In the genomic region with DNA sequence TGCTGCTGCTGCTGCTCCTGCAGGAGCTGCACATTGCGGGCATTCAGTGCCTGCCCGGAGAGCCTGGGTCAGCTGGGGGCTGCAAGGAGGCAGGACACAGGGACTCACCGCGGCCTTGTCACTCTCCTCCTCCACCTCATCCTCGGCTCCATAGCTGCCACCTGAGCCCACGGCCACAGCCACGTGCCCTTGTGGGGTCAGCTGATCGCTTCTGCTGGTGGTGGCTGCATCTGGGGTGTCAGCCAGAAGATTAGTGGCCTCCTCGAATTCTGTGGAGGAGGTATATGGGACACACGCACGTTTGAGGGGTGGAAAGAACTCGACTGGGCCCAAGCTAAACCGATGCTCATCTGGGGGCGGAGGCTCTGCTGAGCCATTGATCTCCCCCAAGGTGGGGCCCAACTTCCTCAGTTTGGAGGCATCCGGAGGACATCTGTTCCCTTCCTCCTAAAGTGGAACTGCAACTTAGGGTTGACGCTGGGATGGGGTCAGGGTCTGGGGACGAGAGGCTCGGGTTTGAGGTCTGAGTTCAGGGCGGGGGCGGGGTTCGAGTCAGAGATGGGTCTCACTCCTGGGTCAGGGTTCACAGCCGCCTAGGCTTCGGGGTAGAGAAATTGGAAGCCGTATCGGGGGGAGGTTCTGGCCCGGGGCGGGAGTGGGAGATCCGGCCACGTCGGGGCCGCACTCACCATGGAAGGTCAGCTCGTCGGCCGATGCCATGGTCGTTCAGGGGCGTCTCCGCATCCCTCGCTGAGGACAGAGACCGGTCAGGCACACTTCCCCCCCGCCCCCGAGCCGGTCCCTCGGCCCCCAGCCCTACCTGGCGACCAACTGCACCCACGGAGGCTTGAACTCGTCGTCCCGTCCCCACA, we compare ENCODE assay signal across 8 cellular contexts. TPM values are rescaled to one million over a fixed set of nuclear protein-coding genes. Genes with fewer than 3 reads are reported as not detected.
A peak's percentile ranks its signal among the peaks of the same experiment; 100 is the strongest.
DNase-seq lines count a peak whose midpoint lies in the region; ATAC-seq and TF ChIP-seq lines count a peak whose summit lies in the region.

No MANE protein-coding gene starts in this region.

- POLR2A ChIA-PET in AG04450 (lab: Yijun Ruan, JAX), result interaction anchor here (0.6 kb wide), 2 partner anchors 13 to 110 kb away, joined by 3 read pairs; no protein-coding TSS in a partner anchor

- H3K36me3 ChIP-seq in SJSA1, result peaks cover 69% of the 10 kb centered on the region
- peaks cover 25% of the 10 kb centered on the region for H3K36me3 ChIP-seq in neuron (ENCODE audit: insufficient read depth, low read length)

- DNase-seq in AG04450 (ENCODE audit: low read depth, low spot score), result no peak
- DNase-seq in SJSA1 (ENCODE audit: low read depth in 1 of 2, low spot score in 2 of 2), result no peak
- DNase-seq in epithelial cell of proximal tubule (ENCODE audit: low read depth), result no peak
- no peak for DNase-seq in NCI-H446 (lab: John Stamatoyannopoulos, UW)
- no peak for DNase-seq in left lobe of liver (ENCODE audit: low spot score)

- CTCF ChIA-PET in AG04450 (lab: Charles Lee), result no interaction called here

- TF ChIP-seq CTCF in AG04450 (IDR thresholded peaks at IDR 0.05; ENCODE audit: low read depth, low read length), result no peak
- TF ChIP-seq CTCF in epithelial cell of proximal tubule (conservative IDR thresholded peaks at IDR 0.05; ENCODE audit: low read depth, low read length), result no peak

- H3K27ac ChIP-seq in AG04450 (ENCODE audit: low read depth, low read length), result peak overlapping the region; percentile 31
- peak overlapping the region; percentile 44 for H3K27ac ChIP-seq in SJSA1

- H3K4me3 ChIP-seq in AG04450 (ENCODE audit: low read depth, low read length) (peak overlapping the region; percentile 86), SJSA1 (peak overlapping the region; percentile 85), epithelial cell of proximal tubule (ENCODE audit: low read depth, low read length) (peak overlapping the region; percentile 92), neuron (ENCODE audit: low read length) (peak overlapping the region; percentile 68)

- H3K9me3 ChIP-seq in AG04450 (ENCODE audit: control insufficient read depth, insufficient read depth, low read length), result no peaks in the 10 kb centered on the region; the same call in 1 of the 2 replicates
- H3K9me3 ChIP-seq in SJSA1 (replicated peaks), result no peaks in the 10 kb centered on the region
- H3K9me3 ChIP-seq in neuron (ENCODE audit: low read length), result no peaks in the 10 kb centered on the region

- peak; percentile 6 for ATAC-seq in GM21576 (IDR thresholded peaks at IDR 0.05; ENCODE audit: unreplicated experiment)
- ATAC-seq in left lobe of liver, result no peak
- ATAC-seq in GM21367 (IDR thresholded peaks at IDR 0.05; ENCODE audit: unreplicated experiment), result no peak

- no peaks in the 10 kb centered on the region for H3K27me3 ChIP-seq in AG04450 (ENCODE audit: control insufficient read depth, insufficient read depth, low read length)
- no peaks in the 10 kb centered on the region for H3K27me3 ChIP-seq in SJSA1 (replicated peaks)
- H3K27me3 ChIP-seq in neuron (ENCODE audit: insufficient read depth, low read length), result no peaks in the 10 kb centered on the region

- peak overlapping the region; percentile 60 for H2AFZ ChIP-seq in neuron (ENCODE audit: low read depth, low read length)

- H3K4me1 ChIP-seq in SJSA1 (replicated peaks), result peaks cover 15% of the 10 kb centered on the region
- H3K4me1 ChIP-seq in neuron (ENCODE audit: insufficient read depth, low read length), result peaks cover 17% of the 10 kb centered on the region

RNA-seq across cellular contexts. Expression of a gene that starts 0.5 kb away (rescaled TPM):
- polyA plus RNA-seq in AG04450 (2011; rRNA removed), result 35.1 and 56.5 TPM in 2 replicates
- 28.3 and 36.3 TPM in 2 replicates for polyA minus RNA-seq in AG04450 (2011; rRNA and poly(A)+ RNA removed)
- 53.4 and 76.2 TPM in 2 replicates for total RNA-seq in SJSA1 (2014; rRNA removed; shearing (Covaris generic))
- total RNA-seq in epithelial cell of proximal tubule (48.5 and 56.7 TPM in 2 replicates), left lobe of liver (27.9 TPM)

RNA-seq across cellular contexts. Expression of a gene that starts 0.7 kb away (rescaled TPM):
- 7.4 and 7.5 TPM in 2 replicates for polyA plus RNA-seq in AG04450 (2011; rRNA removed)
- polyA minus RNA-seq in AG04450 (2011; rRNA and poly(A)+ RNA removed), result 5.3 and 5.7 TPM in 2 replicates
- total RNA-seq in SJSA1 (2014; rRNA removed; shearing (Covaris generic)), result 53.5 and 58.6 TPM in 2 replicates
- total RNA-seq in epithelial cell of proximal tubule (45.3 and 50.2 TPM in 2 replicates), left lobe of liver (17.2 TPM)

RNA-seq across cellular contexts. Expression of a gene that starts 32.9 kb away (rescaled TPM):
- 41.6 and 63.5 TPM in 2 replicates for polyA plus RNA-seq in AG04450 (2011; rRNA removed)
- polyA minus RNA-seq in AG04450 (2011; rRNA and poly(A)+ RNA removed), result 120 and 164 TPM in 2 replicates
- 104 TPM in 2 replicates for total RNA-seq in SJSA1 (2014; rRNA removed; shearing (Covaris generic))
- total RNA-seq in epithelial cell of proximal tubule (150 and 156 TPM in 2 replicates), left lobe of liver (29.6 TPM)

RNA-seq across cellular contexts. Expression of a gene that starts 56.6 kb away (rescaled TPM):
- 23.5 and 26.0 TPM in 2 replicates for polyA plus RNA-seq in AG04450 (2011; rRNA removed)
- 36.7 and 42.1 TPM in 2 replicates for polyA minus RNA-seq in AG04450 (2011; rRNA and poly(A)+ RNA removed)
- 7.5 and 24.2 TPM in 2 replicates for total RNA-seq in SJSA1 (2014; rRNA removed; shearing (Covaris generic))
- total RNA-seq in epithelial cell of proximal tubule, result 29.3 and 39.4 TPM in 2 replicates
- total RNA-seq in left lobe of liver, result 16.5 TPM
